In the genomic region with DNA sequence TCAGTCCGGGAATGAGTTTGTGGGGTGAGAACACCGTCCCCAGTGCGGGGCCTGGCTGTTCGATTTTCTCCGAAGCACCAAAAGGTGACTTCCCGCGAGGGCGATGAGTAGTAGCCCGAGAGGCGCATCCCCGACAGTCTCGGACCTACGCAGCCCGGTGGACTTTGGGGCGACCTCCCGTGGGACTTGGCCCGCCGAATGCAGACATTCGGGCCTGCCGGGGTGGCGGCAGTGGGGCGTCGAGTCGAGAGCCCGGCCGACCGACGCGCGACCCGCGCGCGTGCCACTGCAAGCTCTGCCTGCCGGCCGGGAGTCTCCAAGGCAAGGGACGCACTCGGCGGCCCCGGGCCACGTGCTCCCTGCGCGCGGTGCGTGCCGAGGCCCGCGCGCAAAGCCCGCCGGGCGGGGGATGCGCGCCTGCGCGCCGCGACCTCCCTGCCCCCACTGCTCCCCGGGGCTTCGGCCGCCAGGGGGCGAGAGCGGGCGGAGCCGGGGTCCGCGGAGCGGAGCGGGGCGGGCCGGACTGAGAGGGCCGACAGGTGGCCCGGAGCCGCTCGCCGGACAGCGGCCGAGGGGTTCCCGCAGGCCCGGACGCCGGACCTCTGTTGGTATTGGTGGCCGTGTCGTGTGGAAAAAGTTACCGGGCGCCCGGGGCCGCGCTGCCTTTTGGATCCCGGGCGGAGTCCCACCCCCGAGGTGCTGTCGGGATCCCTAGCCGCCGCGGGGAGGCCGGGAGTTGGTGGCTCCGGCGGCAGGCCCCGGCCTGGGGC, we compare ENCODE assay signal across 8 cellular contexts. TPM values are rescaled to one million over a fixed set of nuclear protein-coding genes. Genes with fewer than 3 reads are reported as not detected.
DNase-seq lines count a peak whose midpoint lies in the region; ATAC-seq lines count a peak whose summit lies in the region.

No MANE protein-coding gene starts in this region.

- peak; percentile 21 for ATAC-seq in GM18909 (IDR thresholded peaks at IDR 0.05; ENCODE audit: poor library complexity, unreplicated experiment)

- H3K27me3 ChIP-seq in HUES6 (ENCODE audit: control insufficient read depth, insufficient read depth, low read length) (no peaks in the 10 kb centered on the region), SJSA1 (replicated peaks) (no peaks in the 10 kb centered on the region)

- H3K4me1 ChIP-seq in HUES6 (ENCODE audit: control insufficient read depth, insufficient read depth, low read length) (peaks cover 31% of the 10 kb centered on the region), SJSA1 (replicated peaks) (peaks cover 65% of the 10 kb centered on the region)

- H3K9me3 ChIP-seq in HUES6 (ENCODE audit: control insufficient read depth, insufficient read depth, low read depth, low read length) (no peaks in the 10 kb centered on the region), SJSA1 (replicated peaks) (peaks cover 8% of the 10 kb centered on the region; the same call in 1 of the 2 replicates)

- peak; percentile 98 for DNase-seq in AG20443 (ENCODE audit: low spot score)
- peak; percentile 81 to 84 for DNase-seq in SJSA1 (ENCODE audit: low read depth in 1 of 2, low spot score in 2 of 2)
- DNase-seq in activated naive CD4-positive, alpha-beta T cell treated with anti-CD3 and anti-CD28 coated beads, Interleukin-2, amount 50 U/mL, for 16 hours, result peak; percentile 83
- peak; percentile 91 for DNase-seq in glomerular visceral epithelial cell (ENCODE audit: extremely low spot score)
- DNase-seq in occipital lobe (lab: John Stamatoyannopoulos, UW), result peak; percentile 65
- DNase-seq in superior temporal gyrus (ENCODE audit: extremely low spot score), result peak; percentile 78

- H3K36me3 ChIP-seq in HUES6 (ENCODE audit: control insufficient read depth, insufficient read depth, low read length) (peaks cover 43% of the 10 kb centered on the region), SJSA1 (peaks cover 62% of the 10 kb centered on the region)

- peak overlapping the region; percentile 93 for H3K4me3 ChIP-seq in HUES6 (ENCODE audit: low read depth, low read length)
- peak overlapping the region; percentile 88 for H3K4me3 ChIP-seq in SJSA1

- H3K27ac ChIP-seq in HUES6 (ENCODE audit: low read depth, low read length), result peak overlapping the region; percentile 99
- peak overlapping the region; percentile 61 for H3K27ac ChIP-seq in SJSA1

- H3K9ac ChIP-seq in HUES6 (ENCODE audit: low read length), result peak overlapping the region; percentile 99

RNA-seq across cellular contexts. Expression of gene PTMA, which starts 1.8 kb away (rescaled TPM):
- 971 and 998 TPM in 2 replicates for total RNA-seq in SJSA1 (2014; rRNA removed; shearing (Covaris generic))
- total RNA-seq in occipital lobe, result 647 TPM

Comparison
In these comparisons a context has a peak if more than half of its experiments do, and no peak if none do; other contexts are left out.
1. Peak in every context shown above with its lines: DNase-seq, ATAC-seq, H3K4me3 ChIP-seq and H3K27ac ChIP-seq.